In genomic region chr7:151063212-151063561, GRCh38 we compare ENCODE assay signal across 9 cellular contexts. TPM values are rescaled to one million over a fixed set of nuclear protein-coding genes. Genes with fewer than 3 reads are reported as not detected.
DNase-seq lines count a peak whose midpoint lies in the region; FAIRE-seq and TF ChIP-seq lines count a peak whose summit lies in the region.
"Had no signal": no experiment of that assay in that cellular context is flagged by ENCODE, and none has a peak within 500 bp of the region (broad histone marks: within the 10 kb centered on the region; RNA-seq: fewer than 3 reads in every experiment).

No MANE protein-coding gene starts in this region.

- H3K18ac ChIP-seq in mesenchymal stem cell (ENCODE audit: low read depth in 1 of 2, low read length in 2 of 2) = no peak overlapping the region

- WGBS in esophagus, 2 donors = 34 to 36% methylated on average over 11 of the region's 11 CpGs
- 23% methylated on average over 11 of the region's 11 CpGs for WGBS in mesenchymal stem cell
- WGBS in transverse colon (ENCODE audit: low coverage in 1 of 2), 2 donors = 28% methylated on average over 4 of the region's 11 CpGs; no CpG with 5 or more reads in 1 of the 2 donors

- no peak for TF ChIP-seq EP300 in transverse colon (IDR thresholded peaks at IDR 0.05; ENCODE audit: low read depth)

- H3K23ac ChIP-seq in mesenchymal stem cell (ENCODE audit: low read length in 2 of 2) = no peak overlapping the region

- H3K27ac ChIP-seq in esophagus (ENCODE audit: low read depth in 2 of 2, low read length in 1 of 2) (peak overlapping the region; percentile 68 to 72), mesenchymal stem cell (ENCODE audit: low read length, poor library complexity, severe bottlenecking) (peak overlapping the region; percentile 81), transverse colon (peak overlapping the region; percentile 95 to 98 (median 96))

- H2BK15ac ChIP-seq in mesenchymal stem cell (ENCODE audit: low read depth, poor library complexity, severe bottlenecking) = peak overlapping the region; percentile 88

- H3K4ac ChIP-seq in mesenchymal stem cell (ENCODE audit: low read depth in 1 of 2, low read length in 2 of 2) = peak overlapping the region in 1 of 2 experiments; percentile 42

- no peak overlapping the region for H2AFZ ChIP-seq in mesenchymal stem cell (ENCODE audit: low read depth, low read length)

- DNase-seq in LHCN-M2 (ENCODE audit: low read depth) = peak; percentile 86
- peak; percentile 85 for DNase-seq in mesenchymal stem cell
- DNase-seq in transverse colon = no peak
- DNase-seq in activated CD4-positive, alpha-beta T cell treated with anti-CD3 and anti-CD28 coated beads, Interleukin-2, amount 50 U/mL, for 48 hours = no peak
- no peak for DNase-seq in frontal cortex (ENCODE audit: low spot score in 2 of 2)
- no peak for DNase-seq in SIG-M5 (lab: John Stamatoyannopoulos, UW)
- DNase-seq in SKM-1 (lab: John Stamatoyannopoulos, UW; ENCODE audit: unreplicated experiment) = no peak
- DNase-seq: NCI-H446 had no signal

- no peak overlapping the region for H3K14ac ChIP-seq in mesenchymal stem cell (ENCODE audit: low read length in 2 of 2)

- H4K8ac ChIP-seq in mesenchymal stem cell (ENCODE audit: low read length) = no peak overlapping the region

- TF ChIP-seq POLR2A in transverse colon (IDR thresholded peaks at IDR 0.05) = no peak

- H3K27me3 ChIP-seq in esophagus (ENCODE audit: control insufficient read depth in 1 of 2, insufficient read depth in 2 of 2, low read length in 2 of 2) (no peaks in the 10 kb centered on the region), mesenchymal stem cell (ENCODE audit: control insufficient read depth in 1 of 2, insufficient read depth in 1 of 2, low read length in 2 of 2) (no peaks in the 10 kb centered on the region), transverse colon (no peaks in the 10 kb centered on the region)

- peak overlapping the region; percentile 48 for H2BK5ac ChIP-seq in mesenchymal stem cell (ENCODE audit: low read depth, low read length, poor library complexity, severe bottlenecking)

- peak overlapping the region in 1 of 2 experiments; percentile 23 for H2BK12ac ChIP-seq in mesenchymal stem cell (ENCODE audit: low read length in 2 of 2)

- peaks cover 22% of the 10 kb centered on the region for H3K79me1 ChIP-seq in mesenchymal stem cell (replicated peaks; ENCODE audit: low read length, poor library complexity, severe bottlenecking)

- peak overlapping the region; percentile 23 for H2AK5ac ChIP-seq in mesenchymal stem cell (ENCODE audit: low read length, severe bottlenecking)

- H4K91ac ChIP-seq in mesenchymal stem cell (ENCODE audit: low read length) = no peak overlapping the region

- peaks cover 3 to 39% of the 10 kb centered on the region in 2 donors for H3K36me3 ChIP-seq in esophagus (ENCODE audit: control insufficient read depth in 2 of 2, insufficient read depth in 2 of 2, low read length in 1 of 2)
- peaks cover 43 to 50% of the 10 kb centered on the region in 2 experiments for H3K36me3 ChIP-seq in mesenchymal stem cell (ENCODE audit: control insufficient read depth in 1 of 2, insufficient read depth in 2 of 2, low read depth in 1 of 2, low read length in 2 of 2)
- H3K36me3 ChIP-seq in transverse colon = peaks cover 0 to 35% (median 6%) of the 10 kb centered on the region in 4 donors

- H3K4me1 ChIP-seq in esophagus (ENCODE audit: control insufficient read depth in 2 of 2, insufficient read depth in 2 of 2, low read length in 1 of 2) = peaks cover 11 to 27% of the 10 kb centered on the region in 2 donors
- peaks cover 58% of the 10 kb centered on the region for H3K4me1 ChIP-seq in mesenchymal stem cell (ENCODE audit: control insufficient read depth, insufficient read depth, low read depth, low read length)
- H3K4me1 ChIP-seq in transverse colon = peaks cover 21 to 51% (median 46%) of the 10 kb centered on the region in 4 donors

- in situ Hi-C loops in transverse colon (cut with MboI; ENCODE audit: low pct_ligation_motif_present in 1 of 4, low pct_unique_long_range_greater_than_20kb in 1 of 4, low sequenced_read_pairs in 3 of 4) = no loop called here

- H3K9ac ChIP-seq in mesenchymal stem cell (ENCODE audit: low read length) = peak overlapping the region; percentile 29

- peak overlapping the region; percentile 76 for H2BK120ac ChIP-seq in mesenchymal stem cell (ENCODE audit: low read depth, low read length)

- H3K4me2 ChIP-seq in mesenchymal stem cell (ENCODE audit: low read length, poor library complexity, severe bottlenecking) = peak overlapping the region; percentile 76

- no peak for FAIRE-seq in frontal cortex (lab: Jason Lieb, UNC)

- H3K9me3 ChIP-seq in esophagus (ENCODE audit: control insufficient read depth in 2 of 2, insufficient read depth in 1 of 2, low read depth in 1 of 2, low read length in 1 of 2) (no peaks in the 10 kb centered on the region), mesenchymal stem cell (ENCODE audit: control insufficient read depth, low read length) (no peaks in the 10 kb centered on the region), transverse colon (no peaks in the 10 kb centered on the region)

- no peak for TF ChIP-seq CTCF in transverse colon (IDR thresholded peaks at IDR 0.05)

- H3K4me3 ChIP-seq in esophagus (ENCODE audit: low read depth in 1 of 2, low read length in 2 of 2) = no peak overlapping the region
- peak overlapping the region; percentile 55 to 57 for H3K4me3 ChIP-seq in mesenchymal stem cell (ENCODE audit: insufficient read depth in 1 of 2, low read depth in 1 of 2, low read length in 2 of 2)
- H3K4me3 ChIP-seq in transverse colon = peak overlapping the region in 3 of 4 donors; percentile 18 to 45 (median 35)

- intact Hi-C loops in transverse colon (cut with DNase I; ENCODE audit: low total_unique reads) = no loop called here

RNA-seq across cellular contexts. Expression of gene SLC4A2, which starts 3.8 kb away (rescaled TPM):
- total RNA-seq in LHCN-M2 (2014; rRNA removed) (274 and 291 TPM in 2 replicates), transverse colon (100 to 1,000 TPM in 2 of 4 donors, 10 to 100 TPM in 2; 61.7 to 464 (median 83.2) TPM), frontal cortex (10.6 TPM)
- 331 TPM for polyA plus RNA-seq in LHCN-M2 (2012)
- polyA plus RNA-seq in esophagus = 10 to 100 TPM; 35.7 to 45.5 TPM
- 140 TPM for polyA plus RNA-seq in mesenchymal stem cell (2013, experiment 1 of 2)
- 133 TPM for polyA plus RNA-seq in mesenchymal stem cell (2013, experiment 2 of 2)

RNA-seq across cellular contexts. Expression of gene CDK5, which starts 5.5 kb away (rescaled TPM):
- total RNA-seq in LHCN-M2 (2014; rRNA removed) (47.1 and 47.4 TPM in 2 replicates), transverse colon (10 to 100 TPM in 3 of 4 donors, 1 to 10 TPM in 1; 1.1 to 33.8 (median 10.7) TPM), frontal cortex (47.7 TPM)
- polyA plus RNA-seq in LHCN-M2 (2012) = 53.1 TPM
- polyA plus RNA-seq in esophagus = 1 to 10 TPM; 5.2 to 9.7 TPM
- 20.3 TPM for polyA plus RNA-seq in mesenchymal stem cell (2013, experiment 1 of 2)
- polyA plus RNA-seq in mesenchymal stem cell (2013, experiment 2 of 2) = 21.3 TPM

RNA-seq across cellular contexts. Expression of gene ASIC3, which starts 14.9 kb away (rescaled TPM):
- total RNA-seq in LHCN-M2 (2014; rRNA removed) (0.19 and 2.2 TPM in 2 replicates), transverse colon (1 to 10 TPM; 2.6 to 4.3 (median 3.1) TPM), frontal cortex (0.82 TPM)
- 0.81 TPM for polyA plus RNA-seq in LHCN-M2 (2012)
- 1 to 10 TPM; 1.1 to 4.2 TPM for polyA plus RNA-seq in esophagus
- 0.99 TPM for polyA plus RNA-seq in mesenchymal stem cell (2013, experiment 1 of 2)
- polyA plus RNA-seq in mesenchymal stem cell (2013, experiment 2 of 2) = 1.0 TPM

RNA-seq across cellular contexts. Expression of gene FASTK, which starts 17.4 kb away (rescaled TPM):
- total RNA-seq in LHCN-M2 (2014; rRNA removed) (141 and 146 TPM in 2 replicates), transverse colon (100 to 1,000 TPM; 121 to 241 (median 144) TPM), frontal cortex (32.6 TPM)
- polyA plus RNA-seq in LHCN-M2 (2012) = 107 TPM
- polyA plus RNA-seq in esophagus = 100 to 1,000 TPM in 1 of 2 donors, 10 to 100 TPM in 1; 80.0 to 144 TPM
- polyA plus RNA-seq in mesenchymal stem cell (2013, experiment 1 of 2) = 72.5 TPM
- 69.4 TPM for polyA plus RNA-seq in mesenchymal stem cell (2013, experiment 2 of 2)

RNA-seq across cellular contexts. Expression of gene TMUB1, which starts 20.1 kb away (rescaled TPM):
- total RNA-seq in LHCN-M2 (2014; rRNA removed) (60.9 and 61.5 TPM in 2 replicates), transverse colon (100 to 1,000 TPM in 1 of 4 donors, 10 to 100 TPM in 3; 67.5 to 105 (median 85.9) TPM), frontal cortex (10.2 TPM)
- 48.7 TPM for polyA plus RNA-seq in LHCN-M2 (2012)
- 10 to 100 TPM; 33.4 to 64.2 TPM for polyA plus RNA-seq in esophagus
- polyA plus RNA-seq in mesenchymal stem cell (2013, experiment 1 of 2) = 56.8 TPM
- 53.5 TPM for polyA plus RNA-seq in mesenchymal stem cell (2013, experiment 2 of 2)

Comparison
In these comparisons a context has a peak if more than half of its experiments do, and no peak if none do; other contexts are left out.
1. DNase-seq: peak in LHCN-M2 (single experiment) and mesenchymal stem cell (single experiment); none in transverse colon (single experiment), activated CD4-positive, alpha-beta T cell treated with anti-CD3 and anti-CD28 coated beads, Interleukin-2, amount 50 U/mL, for 48 hours (0 of 2), frontal cortex (0 of 2), SIG-M5 (single experiment) and SKM-1 (single experiment).
2. H3K4me3 ChIP-seq: peak in mesenchymal stem cell (2 of 2) and transverse colon (3 of 4); none in esophagus (0 of 2).
3. Peak in every context shown above with its lines, with median percentiles within 50 percentile points of each other: H3K27ac ChIP-seq.